In the genomic region with DNA sequence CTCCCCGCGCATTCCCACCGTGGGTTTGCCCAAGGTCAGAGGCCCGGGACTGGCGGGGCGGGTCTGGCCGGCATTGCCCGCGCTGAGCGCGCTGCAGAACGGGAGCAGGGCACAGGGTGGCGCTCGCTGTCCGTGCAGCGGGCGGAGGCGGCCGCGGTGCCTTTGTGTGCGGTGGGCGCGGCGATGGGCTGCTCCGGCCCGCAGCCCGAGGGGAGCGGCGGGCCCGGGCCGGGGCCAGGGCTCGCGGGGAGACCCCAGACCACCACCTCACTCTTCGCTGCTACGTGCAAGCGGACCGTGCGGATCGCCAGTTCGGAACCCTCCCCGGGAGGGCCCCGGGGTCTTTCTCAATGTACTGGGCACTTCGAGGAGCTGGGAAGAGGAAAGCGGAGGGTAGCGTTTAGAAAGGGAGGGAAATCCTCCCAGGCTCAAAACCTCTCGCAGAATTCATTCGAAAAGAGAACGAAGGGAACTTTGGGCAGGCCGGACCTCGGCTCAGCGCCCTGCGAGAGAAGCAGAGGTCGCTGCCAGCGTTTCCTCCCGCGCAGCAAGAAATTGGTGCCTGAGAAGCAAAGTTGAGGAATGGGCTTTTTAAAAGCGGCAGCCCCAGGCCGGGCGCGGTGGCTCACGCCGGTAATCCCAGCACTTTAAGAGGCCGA, we compare ENCODE assay signal across 8 cellular contexts. TPM values are rescaled to one million over a fixed set of nuclear protein-coding genes. Genes with fewer than 3 reads are reported as not detected.
A peak's percentile ranks its signal among the peaks of the same experiment; 100 is the strongest.
DNase-seq lines count a peak whose midpoint lies in the region; ATAC-seq and TF ChIP-seq lines count a peak whose summit lies in the region.

No MANE protein-coding gene starts in this region.

- H3K4me3 ChIP-seq in AG09309 (ENCODE audit: control insufficient read depth, low read depth, low read length): peak overlapping the region; percentile 22
- H3K4me3 ChIP-seq in left ventricle myocardium inferior: peak overlapping the region; percentile 52
- peak overlapping the region; percentile 45 for H3K4me3 ChIP-seq in skeletal muscle cell (ENCODE audit: low read depth, low read length)

- H3K36me3 ChIP-seq in left ventricle myocardium inferior: no peaks in the 10 kb centered on the region

- H3K27ac ChIP-seq in VCaP (peak overlapping the region; percentile 60; the same call in 1 of the 2 replicates), left ventricle myocardium inferior (replicated peaks) (no peak overlapping the region)

- ATAC-seq in GM18870 (IDR thresholded peaks at IDR 0.05; ENCODE audit: unreplicated experiment): peak; percentile 57
- ATAC-seq in HG03139 (IDR thresholded peaks at IDR 0.05; ENCODE audit: unreplicated experiment): peak; percentile 82

- no peaks in the 10 kb centered on the region for H3K9me3 ChIP-seq in left ventricle myocardium inferior (replicated peaks)

- peaks cover 12% of the 10 kb centered on the region for H3K4me1 ChIP-seq in left ventricle myocardium inferior

- TF ChIP-seq CTCF in AG09309 (IDR thresholded peaks at IDR 0.05; ENCODE audit: control insufficient read depth, insufficient read depth, low read depth, low read length, missing control alignments): peak; percentile 44
- TF ChIP-seq CTCF in VCaP (conservative IDR thresholded peaks at IDR 0.05): peak; percentile 95
- TF ChIP-seq CTCF in left ventricle myocardium inferior (IDR thresholded peaks at IDR 0.05; ENCODE audit: borderline replicate concordance): peak; percentile 67

- no peak for DNase-seq in AG09309 (ENCODE audit: low read depth)
- no peak for DNase-seq in left ventricle myocardium inferior
- no peak for DNase-seq in skeletal muscle cell (ENCODE audit: low read depth)
- no peak for DNase-seq in HPDE6-E6E7 (ENCODE audit: extremely low spot score)
- DNase-seq in pons (ENCODE audit: low spot score): no peak

- intact Hi-C loops in left ventricle myocardium inferior (cut with micrococcal nuclease): no loop called here

- H3K27me3 ChIP-seq in left ventricle myocardium inferior (ENCODE audit: low read depth): peaks cover 100% of the 10 kb centered on the region

RNA-seq across cellular contexts. Expression of a gene that starts 8.5 kb away (rescaled TPM):
- not detected for total RNA-seq in left ventricle myocardium inferior

Comparison
In these comparisons a context has a peak if more than half of its experiments do, and no peak if none do; other contexts are left out.
1. CTCF ChIP-seq: peak in every context shown above with its lines; median percentile 95 in VCaP; 67 in left ventricle myocardium inferior; 44 in AG09309.